Comparison of ENCODE assay signal across 1 cellular context in genomic region chr12:65926119-65927004, GRCh38.
TF ChIP-seq lines count a peak whose summit lies in the region.

No MANE protein-coding gene starts in this region.

TF ChIP-seq in GM12878, 131 proteins besides CTCF, POLR2A, EP300 and RAD21 (continued from another document):
- TF ChIP-seq BCLAF1 (IDR thresholded peaks at IDR 0.05): no peak
- no peak for TF ChIP-seq WRNIP1 (IDR thresholded peaks at IDR 0.05; ENCODE audit: borderline replicate concordance, low read depth, low read length)
- no peak for TF ChIP-seq ZBTB40 (IDR thresholded peaks at IDR 0.05; ENCODE audit: borderline replicate concordance)
- no peak for TF ChIP-seq BRCA1 (IDR thresholded peaks at IDR 0.05; ENCODE audit: low read depth, low read length)
- TF ChIP-seq TCF3 (IDR thresholded peaks at IDR 0.05; ENCODE audit: borderline replicate concordance, insufficient read depth, low read depth, low read length): no peak
- no peak for TF ChIP-seq LARP7 (IDR thresholded peaks at IDR 0.05)
- TF ChIP-seq CEBPB (IDR thresholded peaks at IDR 0.05; ENCODE audit: borderline replicate concordance in 1 of 2, low read depth in 2 of 2, low read length in 2 of 2): no peak
- TF ChIP-seq IRF5 (IDR thresholded peaks at IDR 0.05; ENCODE audit: borderline replicate concordance): no peak
- no peak for TF ChIP-seq RB1 (IDR thresholded peaks at IDR 0.05; ENCODE audit: borderline replicate concordance)
- TF ChIP-seq PAX8 (IDR thresholded peaks at IDR 0.05): no peak
- no peak for TF ChIP-seq ZNF217 (IDR thresholded peaks at IDR 0.05)
- TF ChIP-seq SREBF2 (IDR thresholded peaks at IDR 0.05; ENCODE audit: low read length): no peak
- 0 out of 2 replicates have a peak, but pooled peaks have one; percentile 13 for TF ChIP-seq RUNX3 (IDR thresholded peaks at IDR 0.05; ENCODE audit: low read length)
- 0 out of 2 replicates have a peak, but pooled peaks have one; percentile 9 for TF ChIP-seq ATF7 (IDR thresholded peaks at IDR 0.05; ENCODE audit: low read depth)
- peak in 1 of 2 experiments; percentile 14; a peak in 2 of 4 replicates for TF ChIP-seq IKZF2 (IDR thresholded peaks at IDR 0.05)
- TF ChIP-seq ATF3 (IDR thresholded peaks at IDR 0.05; ENCODE audit: borderline replicate concordance, extremely low read depth, low read depth, low read length): no peak
- peak; percentile 45; the same call in 1 of the 2 replicates for TF ChIP-seq MTA2 (IDR thresholded peaks at IDR 0.05; ENCODE audit: low read depth)
- no peak for TF ChIP-seq MLLT1 (IDR thresholded peaks at IDR 0.05)
- no peak for TF ChIP-seq TBL1XR1 (IDR thresholded peaks at IDR 0.05; ENCODE audit: low read depth, low read length)
- TF ChIP-seq PKNOX1 (IDR thresholded peaks at IDR 0.05): no peak
- TF ChIP-seq MTA3 (IDR thresholded peaks at IDR 0.05; ENCODE audit: borderline replicate concordance, low read length): no peak
- TF ChIP-seq GATAD2B (conservative IDR thresholded peaks at IDR 0.05; ENCODE audit: low read depth): peak; percentile 42; the same call in 1 of the 2 replicates
- TF ChIP-seq PBX3 (IDR thresholded peaks at IDR 0.05; ENCODE audit: insufficient replicate concordance, low read depth, low read length): no peak
- TF ChIP-seq ATF2 (IDR thresholded peaks at IDR 0.05; ENCODE audit: low read length): no peak
